ENCODE assay signal across 8 cellular contexts in genomic region chr15:79380755-79381499, GRCh38. TPM values are rescaled to one million over a fixed set of nuclear protein-coding genes. Genes with fewer than 3 reads are reported as not detected.
A peak's percentile ranks its signal among the peaks of the same experiment; 100 is the strongest.
DNase-seq lines count a peak whose midpoint lies in the region; ATAC-seq and TF ChIP-seq lines count a peak whose summit lies in the region.

No MANE protein-coding gene starts in this region.

- H3K36me3 ChIP-seq in CD4-positive, alpha-beta memory T cell (ENCODE audit: insufficient read depth, low read length): no peaks in the 10 kb centered on the region
- no peaks in the 10 kb centered on the region for H3K36me3 ChIP-seq in heart left ventricle
- no peaks in the 10 kb centered on the region for H3K36me3 ChIP-seq in aorta (ENCODE audit: control insufficient read depth in 1 of 2, insufficient read depth in 2 of 2, low read length in 1 of 2)

- H3K9me3 Mint-ChIP-seq in CD4-positive, alpha-beta memory T cell: no peaks in the 10 kb centered on the region
- H3K9me3 Mint-ChIP-seq in activated naive CD8-positive, alpha-beta T cell treated with anti-CD3 and anti-CD28 coated beads for 36 hours: no peaks in the 10 kb centered on the region

- no peak overlapping the region for H3K27ac ChIP-seq in CD4-positive, alpha-beta memory T cell (ENCODE audit: low read depth, low read length)
- H3K27ac ChIP-seq in heart left ventricle: no peak overlapping the region
- no peak overlapping the region for H3K27ac ChIP-seq in aorta (ENCODE audit: low read depth in 1 of 2, low read length in 2 of 2)

- H3K27ac Mint-ChIP-seq in CD4-positive, alpha-beta memory T cell: no peak overlapping the region
- H3K27ac Mint-ChIP-seq in activated naive CD8-positive, alpha-beta T cell treated with anti-CD3 and anti-CD28 coated beads for 36 hours: no peak overlapping the region

- no peaks in the 10 kb centered on the region for H3K4me1 ChIP-seq in CD4-positive, alpha-beta memory T cell (ENCODE audit: insufficient read depth, low read length)
- no peaks in the 10 kb centered on the region for H3K4me1 ChIP-seq in heart left ventricle
- H3K4me1 ChIP-seq in aorta (ENCODE audit: control insufficient read depth in 1 of 2, insufficient read depth in 2 of 2, low read length in 2 of 2): no peaks in the 10 kb centered on the region

- no peaks in the 10 kb centered on the region for H3K9me3 ChIP-seq in CD4-positive, alpha-beta memory T cell (ENCODE audit: control insufficient read depth in 1 of 2, low read length in 2 of 2)
- H3K9me3 ChIP-seq in heart left ventricle: no peaks in the 10 kb centered on the region
- no peaks in the 10 kb centered on the region for H3K9me3 ChIP-seq in aorta (ENCODE audit: control insufficient read depth, low read length)

- POLR2A ChIA-PET in CD4-positive, alpha-beta memory T cell (lab: Charles Lee; ENCODE audit: partially characterized antibody): interaction anchor here (0.8 kb wide), 1 partner anchor 679 kb away, joined by 3 read pairs; no protein-coding TSS in a partner anchor

- H3K4me1 Mint-ChIP-seq in CD4-positive, alpha-beta memory T cell: peaks cover 0 to 4% (median 2%) of the 10 kb centered on the region in 4 donors
- H3K4me1 Mint-ChIP-seq in activated naive CD8-positive, alpha-beta T cell treated with anti-CD3 and anti-CD28 coated beads for 36 hours: peaks cover 5% of the 10 kb centered on the region

- intact Hi-C loops in CD4-positive, alpha-beta memory T cell (cut with micrococcal nuclease): loop anchor here (1.0 kb wide), 1 partner anchor 472 kb away; no protein-coding TSS in a partner anchor
- intact Hi-C loops in heart left ventricle (cut with DNase I) (loop anchor here (1.0 to 10.0 kb wide), 14 partner anchors 211 to 794 kb away; no protein-coding TSS in a partner anchor), aorta (cut with DNase I) (loop anchor here (5.0 kb wide), 2 partner anchors 216 to 471 kb away; no protein-coding TSS in a partner anchor)

- peak; percentile 75 to 93 (median 87) for TF ChIP-seq CTCF in heart left ventricle (IDR thresholded peaks at IDR 0.05)

- DNase-seq in CD4-positive, alpha-beta memory T cell: peak; percentile 47 to 65 (median 59)
- peak; percentile 52 for DNase-seq in MV-4-11 (lab: John Stamatoyannopoulos, UW)
- DNase-seq in SKM-1 (lab: John Stamatoyannopoulos, UW; ENCODE audit: unreplicated experiment): peak; percentile 51
- peak; percentile 68 for DNase-seq in activated naive CD8-positive, alpha-beta T cell treated with anti-CD3 and anti-CD28 coated beads for 36 hours
- peak; percentile 53 to 82 (median 70) for DNase-seq in heart left ventricle
- peak; percentile 13 for DNase-seq in pulmonary artery endothelial cell (ENCODE audit: low read depth, low spot score)
- peak; percentile 83 to 91 for DNase-seq in aorta

- no peak for TF ChIP-seq POLR2A in heart left ventricle (IDR thresholded peaks at IDR 0.05)

- CTCF ChIA-PET in CD4-positive, alpha-beta memory T cell (lab: Charles Lee; ENCODE audit: partially characterized antibody): interaction anchor here (0.7 to 6.2 kb wide), 30 partner anchors 8 to 1589 kb away, joined by 3 to 67 read pairs (median 4); partner anchors contain the start of genes TMED3 and ZFAND6

- H3K4me3 ChIP-seq in CD4-positive, alpha-beta memory T cell (ENCODE audit: low read length in 2 of 2): no peak overlapping the region
- H3K4me3 ChIP-seq in heart left ventricle (no peak overlapping the region), aorta (ENCODE audit: low read length in 2 of 2) (no peak overlapping the region)

- H3K4me3 Mint-ChIP-seq in CD4-positive, alpha-beta memory T cell: no peak overlapping the region
- no peak overlapping the region for H3K4me3 Mint-ChIP-seq in activated naive CD8-positive, alpha-beta T cell treated with anti-CD3 and anti-CD28 coated beads for 36 hours

- WGBS in heart left ventricle, 4 donors: 47 to 49% (median 48%) methylated on average over 4 of the region's 4 CpGs
- 49% methylated on average over 4 of the region's 4 CpGs for WGBS in aorta, 2 donors

- ATAC-seq in GM21367 (IDR thresholded peaks at IDR 0.05; ENCODE audit: unreplicated experiment): peak; percentile 75
- ATAC-seq in heart left ventricle: peak; percentile 61 to 88 (median 80)
- ATAC-seq in aorta (ENCODE audit: low FRiP score): peak; percentile 83

- H3K27me3 Mint-ChIP-seq in CD4-positive, alpha-beta memory T cell: no peaks in the 10 kb centered on the region
- H3K27me3 Mint-ChIP-seq in activated naive CD8-positive, alpha-beta T cell treated with anti-CD3 and anti-CD28 coated beads for 36 hours: no peaks in the 10 kb centered on the region

- no peaks in the 10 kb centered on the region for H3K27me3 ChIP-seq in CD4-positive, alpha-beta memory T cell (ENCODE audit: insufficient read depth, low read length)
- H3K27me3 ChIP-seq in heart left ventricle (no peaks in the 10 kb centered on the region), aorta (ENCODE audit: control insufficient read depth in 1 of 2, insufficient read depth in 2 of 2, low read length in 1 of 2) (no peaks in the 10 kb centered on the region)

- H3K36me3 Mint-ChIP-seq in CD4-positive, alpha-beta memory T cell: peaks cover 0 to 6% of the 10 kb centered on the region in 2 donors
- H3K36me3 Mint-ChIP-seq in activated naive CD8-positive, alpha-beta T cell treated with anti-CD3 and anti-CD28 coated beads for 36 hours: peaks cover 6% of the 10 kb centered on the region

RNA-seq across cellular contexts. Expression of gene MINAR1, which starts 51.2 kb away (rescaled TPM):
- under 1 TPM; 0.30 to 0.32 TPM for total RNA-seq in CD4-positive, alpha-beta memory T cell
- polyA plus RNA-seq in CD4-positive, alpha-beta memory T cell: under 1 TPM in 1 of 2 donors, not detected in 1; 0.07 TPM
- under 1 TPM; 0.33 to 0.46 TPM for total RNA-seq in activated naive CD8-positive, alpha-beta T cell treated with anti-CD3 and anti-CD28 coated beads for 36 hours
- under 1 TPM in 7 of 9 donors, not detected in 2; 0.04 to 0.29 (median 0.14) TPM for total RNA-seq in heart left ventricle
- polyA plus RNA-seq in heart left ventricle: under 1 TPM; 0.04 to 0.06 TPM
- total RNA-seq in pulmonary artery endothelial cell: 0.28 and 0.92 TPM in 2 replicates
- 1 to 10 TPM in 1 of 2 donors, under 1 TPM in 1; 0.91 to 1.4 TPM for total RNA-seq in aorta
- polyA plus RNA-seq in aorta: under 1 TPM; 0.13 to 0.18 TPM

Comparison
In these comparisons a context has a peak if more than half of its experiments do, and no peak if none do; other contexts are left out.
1. DNase-seq: peak in every context shown above with its lines; median percentile 87 in aorta; 70 in heart left ventricle; 68 in activated naive CD8-positive, alpha-beta T cell treated with anti-CD3 and anti-CD28 coated beads for 36 hours; 59 in CD4-positive, alpha-beta memory T cell; 52 in MV-4-11; 51 in SKM-1; 13 in pulmonary artery endothelial cell.